In the genomic region with DNA sequence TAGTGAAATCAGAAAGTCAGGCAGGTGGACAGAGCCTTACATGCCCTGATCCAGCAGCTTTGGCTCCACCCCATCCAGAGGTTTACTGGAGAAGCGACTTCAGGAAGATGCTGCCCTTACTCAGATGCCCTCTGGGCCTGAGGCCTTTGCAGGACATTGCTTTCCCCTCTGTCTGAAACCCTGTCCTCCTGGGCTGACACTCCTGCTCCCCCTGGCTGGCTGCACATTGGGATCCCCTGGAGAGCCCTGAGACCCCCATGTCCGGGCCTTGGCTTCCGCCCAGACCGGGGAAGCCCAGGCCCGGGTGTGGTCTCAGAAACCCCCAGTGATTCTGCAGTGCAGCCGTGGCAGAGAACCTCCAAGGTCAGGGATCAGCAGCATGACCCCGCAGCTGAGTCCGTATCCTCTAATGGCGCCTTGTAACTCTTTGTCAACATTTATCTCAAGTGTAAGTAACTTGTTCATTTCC, we compare ENCODE assay signal across 26 cellular contexts. TPM values are rescaled to one million over a fixed set of nuclear protein-coding genes. Genes with fewer than 3 reads are reported as not detected.
A peak's percentile ranks its signal among the peaks of the same experiment; 100 is the strongest.
DNase-seq lines count a peak whose midpoint lies in the region; ATAC-seq lines count a peak whose summit lies in the region.
"Had no signal": no experiment of that assay in that cellular context is flagged by ENCODE, and none has a peak within 500 bp of the region (broad histone marks: within the 10 kb centered on the region; RNA-seq: fewer than 3 reads in every experiment).

No MANE protein-coding gene starts in this region.

- peak overlapping the region; percentile 41 for H2BK120ac ChIP-seq in trophoblast cell (ENCODE audit: insufficient read depth, low read length, poor library complexity)

- no peaks in the 10 kb centered on the region for H3K79me2 ChIP-seq in trophoblast cell (ENCODE audit: control insufficient read depth, insufficient read depth, low read length, poor library complexity)

- H4K91ac ChIP-seq in trophoblast cell (ENCODE audit: low read depth, low read length), result no peak overlapping the region

- H2BK5ac ChIP-seq in trophoblast cell (ENCODE audit: low read depth, low read length, poor library complexity), result no peak overlapping the region

- no peak overlapping the region for H3K23ac ChIP-seq in trophoblast cell (ENCODE audit: low read length)

- peak overlapping the region; percentile 24 for H2AK5ac ChIP-seq in trophoblast cell (ENCODE audit: low read length)

- DNase-seq in ELF-1 (ENCODE audit: low read depth, low spot score) (peak; percentile 29), left colon (peak; percentile 57 to 84), trophoblast cell (peak; percentile 62 to 67), posterior cingulate gyrus (no peak), NCI-H2081 (lab: John Stamatoyannopoulos, UW) (no peak)
- DNase-seq in activated naive CD4-positive, alpha-beta T cell treated with anti-CD3 and anti-CD28 coated beads, Interleukin-2, amount 50 U/mL, for 72 hours (ENCODE audit: low spot score in 2 of 2), result no peak
- DNase-seq: 8988T; activated CD4-positive, alpha-beta T cell treated with anti-CD3 and anti-CD28 coated beads, Interleukin-2, amount 10 ng/mL, durations not matched to agents 7 days and 5 days; activated gamma-delta T cell treated with Interleukin-2 at 50 U/mL for 16 hours; activated T-cell treated with anti-CD3 and anti-CD28 coated beads, Interleukin-2, amount 50 U/mL, for 48 hours; C1 segment of cervical spinal cord; left cardiac atrium; NCI-H1417; NCI-H2029 treated with DMSO at 0.1 percent for 48 hours; NCI-H526; NK-92 treated with Interleukin-12 subunit alpha and Interleukin-12 subunit beta, amount 100 ng/mL, for 24 hours; nucleus accumbens; stimulated activated CD4-positive, alpha-beta T cell treated with anti-CD3 and anti-CD28 coated beads, Interleukin-4, amount 100 ng/mL, for 24 hours had no signal

- peak; percentile 66 for ATAC-seq in left colon
- no peak for ATAC-seq in activated naive CD4-positive, alpha-beta T cell treated with anti-CD3 and anti-CD28 coated beads, Interleukin-2, amount 50 U/mL, for 72 hours
- ATAC-seq in HG02884 (IDR thresholded peaks at IDR 0.05; ENCODE audit: unreplicated experiment), result no peak
- ATAC-seq: left cardiac atrium, WTC11 had no signal

- no peak overlapping the region for H3K14ac ChIP-seq in trophoblast cell (ENCODE audit: low read length)

- H3K4me1 ChIP-seq in duodenal mucosa (ENCODE audit: control insufficient read depth in 1 of 2, insufficient read depth in 2 of 2, low read length in 2 of 2) (peaks cover 26 to 34% of the 10 kb centered on the region in 2 donors), trophoblast cell (ENCODE audit: control insufficient read depth in 1 of 2, insufficient read depth in 2 of 2, low read length in 2 of 2) (peaks cover 12 to 16% of the 10 kb centered on the region in 2 experiments)
- H3K4me1 ChIP-seq: ascending aorta, tibial nerve had no signal

- H3K27ac ChIP-seq in duodenal mucosa (ENCODE audit: low read depth, low read length) (peak overlapping the region; percentile 71), trophoblast cell (ENCODE audit: low read depth, low read length) (no peak overlapping the region)
- H3K27ac ChIP-seq: ascending aorta, KMS-11, SK-N-MC had no signal

- no peaks in the 10 kb centered on the region for H3K9me3 ChIP-seq in duodenal mucosa (ENCODE audit: control insufficient read depth in 1 of 2, low read length in 2 of 2)
- H3K9me3 ChIP-seq in trophoblast cell (ENCODE audit: insufficient read depth, low read depth, low read length), result no peaks in the 10 kb centered on the region
- H3K9me3 ChIP-seq: ascending aorta, tibial nerve had no signal

- H3K9ac ChIP-seq in duodenal mucosa (ENCODE audit: low read depth in 1 of 2, low read length in 2 of 2) (peak overlapping the region; percentile 6 to 53), trophoblast cell (ENCODE audit: low read length) (no peak overlapping the region)
- H3K9ac ChIP-seq: KMS-11 had no signal

- no peaks in the 10 kb centered on the region for H3K36me3 Mint-ChIP-seq in activated naive CD4-positive, alpha-beta T cell treated with anti-CD3 and anti-CD28 coated beads, Interleukin-2, amount 50 U/mL, for 72 hours
- H3K36me3 Mint-ChIP-seq: WTC11 had no signal

- WGBS in trophoblast cell (ENCODE audit: extremely low coverage, insufficient coverage, insufficient read length), result no CpG with 5 or more reads among the region's 9 CpGs

- H3K36me3 ChIP-seq in duodenal mucosa (ENCODE audit: control insufficient read depth in 1 of 2, insufficient read depth in 2 of 2, low read length in 2 of 2) (no peaks in the 10 kb centered on the region), trophoblast cell (ENCODE audit: control insufficient read depth in 1 of 2, insufficient read depth in 2 of 2, low read length in 2 of 2) (no peaks in the 10 kb centered on the region)
- H3K36me3 ChIP-seq: ascending aorta, tibial nerve had no signal

- no peak overlapping the region for H3K4ac ChIP-seq in trophoblast cell (ENCODE audit: low read depth, low read length)

- peaks cover 19% of the 10 kb centered on the region for H3K79me1 ChIP-seq in trophoblast cell (ENCODE audit: low read length)

- H3K27me3 ChIP-seq in duodenal mucosa (ENCODE audit: control insufficient read depth in 1 of 2, insufficient read depth in 2 of 2, low read length in 2 of 2) (no peaks in the 10 kb centered on the region), trophoblast cell (ENCODE audit: insufficient read depth, low read length) (no peaks in the 10 kb centered on the region)
- H3K27me3 ChIP-seq: ascending aorta, tibial nerve had no signal

- H3K9me3 Mint-ChIP-seq in activated naive CD4-positive, alpha-beta T cell treated with anti-CD3 and anti-CD28 coated beads, Interleukin-2, amount 50 U/mL, for 72 hours, result no peaks in the 10 kb centered on the region
- H3K9me3 Mint-ChIP-seq: activated CD4-positive, alpha-beta T cell treated with anti-CD3 and anti-CD28 coated beads, Interleukin-2, amount 10 ng/mL, durations not matched to agents 7 days and 5 days; WTC11 had no signal

- H3K4me2 ChIP-seq in trophoblast cell (ENCODE audit: low read length), result no peak overlapping the region
- H3K4me2 ChIP-seq: KMS-11 had no signal

- intact Hi-C loops in left colon (cut with DNase I, micrococcal nuclease) (no loop called here), posterior cingulate gyrus (cut with DNase I) (no loop called here)

- H3K27ac Mint-ChIP-seq in activated naive CD4-positive, alpha-beta T cell treated with anti-CD3 and anti-CD28 coated beads, Interleukin-2, amount 50 U/mL, for 72 hours, result peak overlapping the region in 1 of 2 donors; percentile 34
- H3K27ac Mint-ChIP-seq: activated CD4-positive, alpha-beta T cell treated with anti-CD3 and anti-CD28 coated beads, Interleukin-2, amount 10 ng/mL, durations not matched to agents 7 days and 5 days; WTC11 had no signal

- H4K12ac ChIP-seq in trophoblast cell (ENCODE audit: low read depth, low read length), result no peak overlapping the region

- H4K8ac ChIP-seq in trophoblast cell (ENCODE audit: low read depth, low read length), result no peak overlapping the region

- H3K4me3 ChIP-seq in duodenal mucosa (ENCODE audit: low read depth in 1 of 2, low read length in 2 of 2) (peak overlapping the region in 1 of 2 donors; percentile 10), trophoblast cell (ENCODE audit: low read depth, low read length) (no peak overlapping the region)
- H3K4me3 ChIP-seq: ascending aorta, SK-N-MC, tibial nerve had no signal

- H3K18ac ChIP-seq in trophoblast cell (ENCODE audit: low read length), result no peak overlapping the region

- no peak overlapping the region for H2AFZ ChIP-seq in trophoblast cell (ENCODE audit: insufficient read depth, low read length, poor library complexity)

- H2BK12ac ChIP-seq in trophoblast cell (ENCODE audit: low read length), result no peak overlapping the region

RNA-seq across cellular contexts. Expression of gene BCO1, which starts 36.6 kb away (rescaled TPM):
- total RNA-seq in left colon, result 1 to 10 TPM; 4.0 to 5.1 TPM
- polyA plus RNA-seq in trophoblast cell (2013), result 0.01 TPM in 1 of 2 replicates, not detected in the other
- total RNA-seq in activated naive CD4-positive, alpha-beta T cell treated with anti-CD3 and anti-CD28 coated beads, Interleukin-2, amount 50 U/mL, for 72 hours, result not detected
- total RNA-seq: activated CD4-positive, alpha-beta T cell treated with anti-CD3 and anti-CD28 coated beads, Interleukin-2, amount 10 ng/mL, durations not matched to agents 7 days and 5 days; ascending aorta; T-helper 1 cell treated with Interleukin-12 subunit alpha and Interleukin-12 subunit beta and Interleukin-4 antibody, amounts not matched to agents 30 ng/mL and 1 ng/mL, for 36 hours; tibial nerve had no signal

RNA-seq across cellular contexts. Expression of gene GAN, which starts 39.7 kb away (rescaled TPM):
- total RNA-seq in left colon, result 10 to 100 TPM; 16.7 to 18.3 TPM
- 13.0 and 13.8 TPM in 2 replicates for polyA plus RNA-seq in trophoblast cell (2013)
- 10 to 100 TPM; 12.8 to 15.7 TPM for total RNA-seq in activated naive CD4-positive, alpha-beta T cell treated with anti-CD3 and anti-CD28 coated beads, Interleukin-2, amount 50 U/mL, for 72 hours

Comparison
In these comparisons a context has a peak if more than half of its experiments do, and no peak if none do; other contexts are left out.
1. DNase-seq: peak in ELF-1 (single experiment), left colon (2 of 2) and trophoblast cell (2 of 2); none in activated naive CD4-positive, alpha-beta T cell treated with anti-CD3 and anti-CD28 coated beads, Interleukin-2, amount 50 U/mL, for 72 hours (0 of 2), posterior cingulate gyrus (0 of 10) and NCI-H2081 (0 of 2).
2. RNA of gene BCO1, which starts 36.6 kb away (total RNA-seq): 4.0 to 5.1 TPM in left colon; not detected in activated naive CD4-positive, alpha-beta T cell treated with anti-CD3 and anti-CD28 coated beads, Interleukin-2, amount 50 U/mL, for 72 hours; every median in the first group is over 4 times any median in the second.